17 cellular contexts compared by ENCODE assay signal in genomic region chr1:151065089-151065645, GRCh38. TPM values are rescaled to one million over a fixed set of nuclear protein-coding genes. Genes with fewer than 3 reads are reported as not detected.
DNase-seq lines count a peak whose midpoint lies in the region; ATAC-seq and TF ChIP-seq lines count a peak whose summit lies in the region.
"Had no signal": no experiment of that assay in that cellular context is flagged by ENCODE, and none has a peak within 500 bp of the region (broad histone marks: within the 10 kb centered on the region; RNA-seq: fewer than 3 reads in every experiment).

No MANE protein-coding gene starts in this region.

- H3K27me3 Mint-ChIP-seq in osteocyte (ENCODE audit: unreplicated experiment): no peaks in the 10 kb centered on the region
- H3K27me3 Mint-ChIP-seq in activated naive CD8-positive, alpha-beta T cell treated with anti-CD3 and anti-CD28 coated beads for 36 hours: no peaks in the 10 kb centered on the region
- H3K27me3 Mint-ChIP-seq: IgD-negative memory B cell had no signal

- in situ Hi-C loops in SK-MEL-5 (cut with HindIII; ENCODE audit: low pct_unique_long_range_greater_than_20kb, low sequenced_read_pairs): no loop called here

- peaks cover 82% of the 10 kb centered on the region for H3K4me1 ChIP-seq in DND-41 (ENCODE audit: insufficient read depth, low read length)
- H3K4me1 ChIP-seq in ascending aorta: peaks cover 0 to 13% of the 10 kb centered on the region in 2 donors
- H3K4me1 ChIP-seq: SJCRH30 had no signal

- no peak overlapping the region; the same call in 1 of the 2 replicates for H3K9ac ChIP-seq in DND-41 (ENCODE audit: low read depth, low read length)

- H3K36me3 ChIP-seq in DND-41 (ENCODE audit: insufficient read depth, low read length) (peaks cover 48% of the 10 kb centered on the region), ascending aorta (no peaks in the 10 kb centered on the region)

- H3K9me3 Mint-ChIP-seq in osteocyte (ENCODE audit: unreplicated experiment): no peaks in the 10 kb centered on the region
- no peaks in the 10 kb centered on the region for H3K9me3 Mint-ChIP-seq in activated naive CD8-positive, alpha-beta T cell treated with anti-CD3 and anti-CD28 coated beads for 36 hours
- H3K9me3 Mint-ChIP-seq: CD14-positive monocyte, IgD-negative memory B cell had no signal

- H3K4me3 ChIP-seq in DND-41 (ENCODE audit: low read depth in 1 of 2, low read length in 2 of 2): no peak overlapping the region
- H3K4me3 ChIP-seq in ascending aorta: no peak overlapping the region
- H3K4me3 ChIP-seq: HAP-1, SJCRH30 had no signal

- peaks cover 12% of the 10 kb centered on the region for H3K36me3 Mint-ChIP-seq in osteocyte (ENCODE audit: unreplicated experiment)
- H3K36me3 Mint-ChIP-seq in activated naive CD8-positive, alpha-beta T cell treated with anti-CD3 and anti-CD28 coated beads for 36 hours: peaks cover 9% of the 10 kb centered on the region

- H2AFZ ChIP-seq in DND-41 (ENCODE audit: low read depth, low read length): no peak overlapping the region

- peaks cover 37% of the 10 kb centered on the region for H3K4me1 Mint-ChIP-seq in osteocyte (ENCODE audit: unreplicated experiment)
- peaks cover 30% of the 10 kb centered on the region for H3K4me1 Mint-ChIP-seq in activated naive CD8-positive, alpha-beta T cell treated with anti-CD3 and anti-CD28 coated beads for 36 hours

- no peaks in the 10 kb centered on the region for H3K9me3 ChIP-seq in DND-41 (ENCODE audit: insufficient read depth, low read length, severe bottlenecking)
- no peaks in the 10 kb centered on the region for H3K9me3 ChIP-seq in ascending aorta
- H3K9me3 ChIP-seq: HAP-1, SJCRH30 had no signal

- intact Hi-C loops in ascending aorta (cut with DNase I): no loop called here

- peak overlapping the region; percentile 58 for H3K27ac Mint-ChIP-seq in osteocyte (ENCODE audit: unreplicated experiment)
- H3K27ac Mint-ChIP-seq in activated naive CD8-positive, alpha-beta T cell treated with anti-CD3 and anti-CD28 coated beads for 36 hours: no peak overlapping the region
- H3K27ac Mint-ChIP-seq: CD14-positive monocyte had no signal

- H3K4me3 Mint-ChIP-seq in osteocyte (ENCODE audit: unreplicated experiment): no peak overlapping the region
- H3K4me3 Mint-ChIP-seq in activated naive CD8-positive, alpha-beta T cell treated with anti-CD3 and anti-CD28 coated beads for 36 hours: no peak overlapping the region
- H3K4me3 Mint-ChIP-seq: CD14-positive monocyte had no signal

- peaks cover 3% of the 10 kb centered on the region; the same call in 1 of the 2 replicates for H4K20me1 ChIP-seq in DND-41 (ENCODE audit: insufficient read depth, low read length)

- H3K4me2 ChIP-seq in DND-41 (ENCODE audit: insufficient read depth, low read length): peak overlapping the region; percentile 54; the same call in 1 of the 2 replicates

- ATAC-seq in DND-41 (ENCODE audit: insufficient read depth, low read depth) (no peak), left lobe of liver (peak; percentile 66)

- TF ChIP-seq CTCF in DND-41 (IDR thresholded peaks at IDR 0.05; ENCODE audit: borderline replicate concordance, extremely low read depth, low read length, poor library complexity, severe bottlenecking) (no peak), osteocyte (IDR thresholded peaks at IDR 0.05) (no peak), ascending aorta (IDR thresholded peaks at IDR 0.05) (no peak)

- no peak overlapping the region for H3K27ac ChIP-seq in DND-41 (ENCODE audit: low read length)
- H3K27ac ChIP-seq in ascending aorta: no peak overlapping the region
- H3K27ac ChIP-seq: RWPE1, SJCRH30 had no signal

- DNase-seq in DND-41: no peak
- DNase-seq in SK-MEL-5 (ENCODE audit: low read depth, low spot score): peak; percentile 75
- no peak for DNase-seq in left lobe of liver (ENCODE audit: low spot score)
- DNase-seq in osteocyte (ENCODE audit: extremely low spot score, unreplicated experiment): no peak
- DNase-seq in AG20443 (ENCODE audit: low spot score): no peak
- no peak for DNase-seq in activated naive CD8-positive, alpha-beta T cell treated with anti-CD3 and anti-CD28 coated beads for 36 hours
- no peak for DNase-seq in ascending aorta (ENCODE audit: low spot score in 2 of 2)
- DNase-seq: DMS53, NCI-H1436 treated with DMSO at 0.1 percent for 48 hours, NCI-H2081 treated with DMSO at 0.1 percent for 48 hours, NCI-H226, NCI-H526, SJCRH30 had no signal

- H3K27me3 ChIP-seq in DND-41 (ENCODE audit: insufficient read depth, low read length, poor library complexity) (no peaks in the 10 kb centered on the region), ascending aorta (no peaks in the 10 kb centered on the region)
- H3K27me3 ChIP-seq: SJCRH30 had no signal

- H3K79me2 ChIP-seq in DND-41 (ENCODE audit: insufficient read depth, low read length): peaks cover 98% of the 10 kb centered on the region

RNA-seq across cellular contexts. Expression of gene MLLT11, which starts 5.0 kb away (rescaled TPM):
- total RNA-seq in SK-MEL-5 (2014; rRNA removed; shearing (Covaris generic)): 3.5 and 3.6 TPM in 2 replicates
- 5.3 and 5.7 TPM in 2 replicates for polyA plus RNA-seq in SK-MEL-5 (2015; cell fraction: cytosol; rRNA removed)
- 6.4 and 7.4 TPM in 2 replicates for polyA plus RNA-seq in SK-MEL-5 (2015; cell fraction: nucleus; rRNA removed)
- total RNA-seq in left lobe of liver (0.28 TPM), osteocyte (21.0 and 22.1 TPM in 2 replicates), ascending aorta (3.6 TPM)
- 1 to 10 TPM; 4.9 to 5.0 TPM for total RNA-seq in activated naive CD8-positive, alpha-beta T cell treated with anti-CD3 and anti-CD28 coated beads for 36 hours

RNA-seq across cellular contexts. Expression of gene GABPB2, which starts 5.4 kb away (rescaled TPM):
- total RNA-seq in SK-MEL-5 (2014; rRNA removed; shearing (Covaris generic)): 6.7 and 8.1 TPM in 2 replicates
- 5.4 and 10.0 TPM in 2 replicates for polyA plus RNA-seq in SK-MEL-5 (2015; cell fraction: cytosol; rRNA removed)
- 4.8 and 6.4 TPM in 2 replicates for polyA plus RNA-seq in SK-MEL-5 (2015; cell fraction: nucleus; rRNA removed)
- total RNA-seq in left lobe of liver (6.2 TPM), osteocyte (11.1 and 12.4 TPM in 2 replicates), ascending aorta (3.7 TPM)
- total RNA-seq in activated naive CD8-positive, alpha-beta T cell treated with anti-CD3 and anti-CD28 coated beads for 36 hours: 10 to 100 TPM; 17.9 to 19.1 TPM

RNA-seq across cellular contexts. Expression of gene CDC42SE1, which starts 5.7 kb away (rescaled TPM):
- 95.8 and 99.9 TPM in 2 replicates for total RNA-seq in SK-MEL-5 (2014; rRNA removed; shearing (Covaris generic))
- polyA plus RNA-seq in SK-MEL-5 (2015; cell fraction: cytosol; rRNA removed): 63.4 and 80.5 TPM in 2 replicates
- polyA plus RNA-seq in SK-MEL-5 (2015; cell fraction: nucleus; rRNA removed): 205 and 236 TPM in 2 replicates
- total RNA-seq in left lobe of liver: 21.0 TPM
- 67.1 and 69.9 TPM in 2 replicates for total RNA-seq in osteocyte
- 100 to 1,000 TPM; 128 TPM for total RNA-seq in activated naive CD8-positive, alpha-beta T cell treated with anti-CD3 and anti-CD28 coated beads for 36 hours
- 42.4 TPM for total RNA-seq in ascending aorta

RNA-seq across cellular contexts. Expression of gene C1orf56, which starts 17.6 kb away (rescaled TPM):
- total RNA-seq in SK-MEL-5 (2014; rRNA removed; shearing (Covaris generic)): 16.0 and 17.9 TPM in 2 replicates
- polyA plus RNA-seq in SK-MEL-5 (2015; cell fraction: cytosol; rRNA removed): 37.9 and 39.4 TPM in 2 replicates
- 6.0 and 8.7 TPM in 2 replicates for polyA plus RNA-seq in SK-MEL-5 (2015; cell fraction: nucleus; rRNA removed)
- total RNA-seq in left lobe of liver (4.3 TPM), osteocyte (4.7 and 5.2 TPM in 2 replicates), ascending aorta (11.4 TPM)
- 1 to 10 TPM; 1.1 to 1.2 TPM for total RNA-seq in activated naive CD8-positive, alpha-beta T cell treated with anti-CD3 and anti-CD28 coated beads for 36 hours

RNA-seq across cellular contexts. Expression of gene BNIPL, which starts 28.8 kb away (rescaled TPM):
- total RNA-seq in SK-MEL-5 (2014; rRNA removed; shearing (Covaris generic)): 0.11 and 0.16 TPM in 2 replicates
- polyA plus RNA-seq in SK-MEL-5 (2015; cell fraction: cytosol; rRNA removed): 0.08 TPM in 1 of 2 replicates, not detected in the other
- polyA plus RNA-seq in SK-MEL-5 (2015; cell fraction: nucleus; rRNA removed): 0.33 and 1.2 TPM in 2 replicates
- total RNA-seq in left lobe of liver: 1.6 TPM
- total RNA-seq in osteocyte: 0.55 and 0.81 TPM in 2 replicates
- under 1 TPM; 0.52 to 0.54 TPM for total RNA-seq in activated naive CD8-positive, alpha-beta T cell treated with anti-CD3 and anti-CD28 coated beads for 36 hours
- total RNA-seq in ascending aorta: not detected
- polyA plus RNA-seq: CD14-positive monocyte had no signal
